Comparison of ENCODE assay signal across 22 cellular contexts in the genomic region with DNA sequence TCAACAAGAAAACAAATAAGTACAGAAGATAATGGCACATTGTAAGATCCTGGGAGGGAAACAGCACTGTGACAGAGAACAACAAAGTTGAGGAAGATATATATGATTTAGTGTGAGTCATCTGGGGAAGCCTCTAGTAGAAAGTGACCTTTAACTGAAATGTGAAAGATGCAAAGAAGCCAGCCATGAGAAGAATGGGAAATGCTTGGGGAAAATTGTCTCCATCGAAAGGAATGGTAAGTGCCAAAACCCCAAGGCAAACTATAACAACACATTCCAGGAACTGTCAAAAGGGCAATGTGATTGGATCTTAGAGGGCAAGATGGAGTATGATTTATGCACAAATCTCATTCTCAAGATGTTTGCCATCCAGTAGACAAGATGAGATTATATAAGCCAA.
A peak's percentile ranks its signal among the peaks of the same experiment; 100 is the strongest.
DNase-seq lines count a peak whose midpoint lies in the region.
"Had no signal": no experiment of that assay in that cellular context is flagged by ENCODE, and none has a peak within 500 bp of the region (broad histone marks: within the 10 kb centered on the region; RNA-seq: fewer than 3 reads in every experiment).

No MANE protein-coding gene starts in this region.

- H4K20me1 ChIP-seq in GM23248 (ENCODE audit: insufficient read depth), result no peaks in the 10 kb centered on the region
- H4K20me1 ChIP-seq: BLaER1 treated with 17β-estradiol and CSF1 and Interleukin-3, amounts not matched to agents 10 nM and 100 nM had no signal

- no peak overlapping the region for H3K27ac Mint-ChIP-seq in activated T-helper 2 cell treated with anti-CD3 and anti-CD28 coated beads, Interferon-gamma antibody, Interleukin-2, Interleukin-4, amounts not matched to agents 10 μg/mL and 5 μg/mL and 100 μg/mL, durations not matched to agents 14 hours and 24 hours and 36 hours
- H3K27ac Mint-ChIP-seq: B cell; CD4-positive, alpha-beta T cell; CD8-positive, alpha-beta T cell had no signal

- intact Hi-C loops in activated T-helper 2 cell treated with anti-CD3 and anti-CD28 coated beads, Interferon-gamma antibody, Interleukin-2, Interleukin-4, amounts not matched to agents 10 μg/mL and 5 μg/mL and 100 μg/mL, durations not matched to agents 14 hours and 24 hours and 36 hours (cut with micrococcal nuclease), result no loop called here

- H3K79me2 ChIP-seq in GM23248 (ENCODE audit: insufficient read depth), result no peaks in the 10 kb centered on the region

- H3K36me3 ChIP-seq in GM23248 (ENCODE audit: low read depth) (no peaks in the 10 kb centered on the region), adipocyte (ENCODE audit: control insufficient read depth, insufficient read depth, low read length, severe bottlenecking) (no peaks in the 10 kb centered on the region)
- H3K36me3 ChIP-seq: BLaER1 treated with 17β-estradiol and CSF1 and Interleukin-3, amounts not matched to agents 10 nM and 100 nM had no signal

- no peaks in the 10 kb centered on the region for H3K9me2 ChIP-seq in GM23248 (ENCODE audit: insufficient read depth)

- 50 to 59% methylated on average over 1 of the region's 1 CpG for WGBS in GM23248 (ENCODE audit: low coverage in 1 of 2, low lambda C conversion rate in 2 of 2, missing lambda C conversion rate in 2 of 2), 2 experiments

- in situ Hi-C loops in GM23248 (cut with MboI), result no loop called here

- H3K4me3 Mint-ChIP-seq in activated T-helper 2 cell treated with anti-CD3 and anti-CD28 coated beads, Interferon-gamma antibody, Interleukin-2, Interleukin-4, amounts not matched to agents 10 μg/mL and 5 μg/mL and 100 μg/mL, durations not matched to agents 14 hours and 24 hours and 36 hours (ENCODE audit: low read depth), result no peak overlapping the region
- H3K4me3 Mint-ChIP-seq: B cell; CD4-positive, alpha-beta T cell; CD8-positive, alpha-beta T cell had no signal

- H3K4me1 Mint-ChIP-seq in activated T-helper 2 cell treated with anti-CD3 and anti-CD28 coated beads, Interferon-gamma antibody, Interleukin-2, Interleukin-4, amounts not matched to agents 10 μg/mL and 5 μg/mL and 100 μg/mL, durations not matched to agents 14 hours and 24 hours and 36 hours (ENCODE audit: low read depth), result no peaks in the 10 kb centered on the region
- H3K4me1 Mint-ChIP-seq: B cell had no signal

- H3K4me2 ChIP-seq in GM23248 (ENCODE audit: unreplicated experiment), result no peak overlapping the region
- H3K4me2 ChIP-seq: BLaER1 treated with 17β-estradiol and CSF1 and Interleukin-3, amounts not matched to agents 10 nM and 100 nM had no signal

- H2AFZ ChIP-seq in GM23248, result no peak overlapping the region

- H3K4me3 ChIP-seq in GM23248 (no peak overlapping the region), adipocyte (ENCODE audit: low read length) (no peak overlapping the region)
- H3K4me3 ChIP-seq: BLaER1 treated with 17β-estradiol and CSF1 and Interleukin-3, amounts not matched to agents 10 nM and 100 nM; GM12878 had no signal

- H3K36me3 Mint-ChIP-seq in activated T-helper 2 cell treated with anti-CD3 and anti-CD28 coated beads, Interferon-gamma antibody, Interleukin-2, Interleukin-4, amounts not matched to agents 10 μg/mL and 5 μg/mL and 100 μg/mL, durations not matched to agents 14 hours and 24 hours and 36 hours (ENCODE audit: low read depth), result no peaks in the 10 kb centered on the region
- H3K36me3 Mint-ChIP-seq: CD8-positive, alpha-beta T cell had no signal

- H3K27me3 ChIP-seq in GM23248 (replicated peaks; ENCODE audit: insufficient read depth) (no peaks in the 10 kb centered on the region), adipocyte (replicated peaks; ENCODE audit: control insufficient read depth, insufficient read depth, low read length) (no peaks in the 10 kb centered on the region)
- H3K27me3 ChIP-seq: BLaER1 treated with 17β-estradiol and CSF1 and Interleukin-3, amounts not matched to agents 10 nM and 100 nM had no signal

- no peak overlapping the region for H3K9ac ChIP-seq in GM23248
- no peak overlapping the region for H3K9ac ChIP-seq in adipocyte (ENCODE audit: low read length)
- H3K9ac ChIP-seq: BLaER1 treated with 17β-estradiol and CSF1 and Interleukin-3, amounts not matched to agents 10 nM and 100 nM had no signal

- H3F3A ChIP-seq in GM23248 (ENCODE audit: insufficient read depth), result no peaks in the 10 kb centered on the region

- H3K9me3 Mint-ChIP-seq in activated T-helper 2 cell treated with anti-CD3 and anti-CD28 coated beads, Interferon-gamma antibody, Interleukin-2, Interleukin-4, amounts not matched to agents 10 μg/mL and 5 μg/mL and 100 μg/mL, durations not matched to agents 14 hours and 24 hours and 36 hours, result peaks cover 4% of the 10 kb centered on the region
- H3K9me3 Mint-ChIP-seq: CD4-positive, alpha-beta T cell had no signal

- DNase-seq in EH (ENCODE audit: low read depth) (peak; percentile 32), GM23248 (peak; percentile 9), adipocyte (ENCODE audit: low read depth) (peak; percentile 19), foreskin melanocyte (peak; percentile 61), NOMO-1 treated with dmso at 0.1 percent for 144 hours (lab: John Stamatoyannopoulos, UW; ENCODE audit: unreplicated experiment) (no peak), AG08395 (ENCODE audit: low spot score) (no peak)
- no peak for DNase-seq in activated T-helper 2 cell treated with anti-CD3 and anti-CD28 coated beads, Interferon-gamma antibody, Interleukin-2, Interleukin-4, amounts not matched to agents 10 μg/mL and 5 μg/mL and 100 μg/mL, durations not matched to agents 14 hours and 24 hours and 36 hours (ENCODE audit: low spot score)
- no peak for DNase-seq in NK-92 treated with Interleukin-12 subunit alpha and Interleukin-12 subunit beta, amount 100 ng/mL, for 24 hours (lab: John Stamatoyannopoulos, UW)
- DNase-seq: 8988T; ACHN; AML-193; Caco-2; Calu3; CD4-positive, alpha-beta T cell; CD8-positive, alpha-beta T cell; DMS79 treated with DMSO at 0.1 percent for 48 hours; EL; GDM1 had no signal

- no peak overlapping the region for H3K27ac ChIP-seq in GM23248
- H3K27ac ChIP-seq: BLaER1 treated with 17β-estradiol and CSF1 and Interleukin-3, amounts not matched to agents 10 nM and 100 nM; C4-2B had no signal

- no peaks in the 10 kb centered on the region for H3K27me3 Mint-ChIP-seq in activated T-helper 2 cell treated with anti-CD3 and anti-CD28 coated beads, Interferon-gamma antibody, Interleukin-2, Interleukin-4, amounts not matched to agents 10 μg/mL and 5 μg/mL and 100 μg/mL, durations not matched to agents 14 hours and 24 hours and 36 hours (ENCODE audit: low read depth)
- H3K27me3 Mint-ChIP-seq: CD4-positive, alpha-beta T cell had no signal

- H3K4me1 ChIP-seq in GM23248 (ENCODE audit: insufficient read depth), result 0 out of 2 replicates have a peak, but pooled peaks cover 4% of the 10 kb centered on the region
- no peaks in the 10 kb centered on the region for H3K4me1 ChIP-seq in adipocyte (ENCODE audit: control insufficient read depth, insufficient read depth, low read length)
- H3K4me1 ChIP-seq: BLaER1 treated with 17β-estradiol and CSF1 and Interleukin-3, amounts not matched to agents 10 nM and 100 nM; Caco-2 had no signal

- H3K9me3 ChIP-seq in GM23248 (ENCODE audit: low read depth) (peaks cover 7% of the 10 kb centered on the region), adipocyte (ENCODE audit: control insufficient read depth, low read length) (peaks cover 12% of the 10 kb centered on the region)

Comparison
In these comparisons a context has a peak if more than half of its experiments do, and no peak if none do; other contexts are left out.
1. DNase-seq: peak in EH (single experiment), GM23248 (single experiment), adipocyte (single experiment) and foreskin melanocyte (single experiment); none in activated T-helper 2 cell treated with anti-CD3 and anti-CD28 coated beads, Interferon-gamma antibody, Interleukin-2, Interleukin-4, amounts not matched to agents 10 μg/mL and 5 μg/mL and 100 μg/mL, durations not matched to agents 14 hours and 24 hours and 36 hours (single experiment), NOMO-1 treated with dmso at 0.1 percent for 144 hours (single experiment), NK-92 treated with Interleukin-12 subunit alpha and Interleukin-12 subunit beta, amount 100 ng/mL, for 24 hours (single experiment) and AG08395 (single experiment).